ENCODE assay signal across 2 cellular contexts in genomic region chr3:186826316-186826977, GRCh38.
A peak's percentile ranks its signal among the peaks of the same experiment; 100 is the strongest.
TF ChIP-seq lines count a peak whose summit lies in the region.

No MANE protein-coding gene starts in this region.

TF ChIP-seq in Ishikawa, 13 proteins besides CTCF, POLR2A, EP300 and RAD21:
- TF ChIP-seq MAX (IDR thresholded peaks at IDR 0.05) (peak; percentile 34), TEAD4 (IDR thresholded peaks at IDR 0.05) (no peak)
- TF ChIP-seq, protein P1, sequence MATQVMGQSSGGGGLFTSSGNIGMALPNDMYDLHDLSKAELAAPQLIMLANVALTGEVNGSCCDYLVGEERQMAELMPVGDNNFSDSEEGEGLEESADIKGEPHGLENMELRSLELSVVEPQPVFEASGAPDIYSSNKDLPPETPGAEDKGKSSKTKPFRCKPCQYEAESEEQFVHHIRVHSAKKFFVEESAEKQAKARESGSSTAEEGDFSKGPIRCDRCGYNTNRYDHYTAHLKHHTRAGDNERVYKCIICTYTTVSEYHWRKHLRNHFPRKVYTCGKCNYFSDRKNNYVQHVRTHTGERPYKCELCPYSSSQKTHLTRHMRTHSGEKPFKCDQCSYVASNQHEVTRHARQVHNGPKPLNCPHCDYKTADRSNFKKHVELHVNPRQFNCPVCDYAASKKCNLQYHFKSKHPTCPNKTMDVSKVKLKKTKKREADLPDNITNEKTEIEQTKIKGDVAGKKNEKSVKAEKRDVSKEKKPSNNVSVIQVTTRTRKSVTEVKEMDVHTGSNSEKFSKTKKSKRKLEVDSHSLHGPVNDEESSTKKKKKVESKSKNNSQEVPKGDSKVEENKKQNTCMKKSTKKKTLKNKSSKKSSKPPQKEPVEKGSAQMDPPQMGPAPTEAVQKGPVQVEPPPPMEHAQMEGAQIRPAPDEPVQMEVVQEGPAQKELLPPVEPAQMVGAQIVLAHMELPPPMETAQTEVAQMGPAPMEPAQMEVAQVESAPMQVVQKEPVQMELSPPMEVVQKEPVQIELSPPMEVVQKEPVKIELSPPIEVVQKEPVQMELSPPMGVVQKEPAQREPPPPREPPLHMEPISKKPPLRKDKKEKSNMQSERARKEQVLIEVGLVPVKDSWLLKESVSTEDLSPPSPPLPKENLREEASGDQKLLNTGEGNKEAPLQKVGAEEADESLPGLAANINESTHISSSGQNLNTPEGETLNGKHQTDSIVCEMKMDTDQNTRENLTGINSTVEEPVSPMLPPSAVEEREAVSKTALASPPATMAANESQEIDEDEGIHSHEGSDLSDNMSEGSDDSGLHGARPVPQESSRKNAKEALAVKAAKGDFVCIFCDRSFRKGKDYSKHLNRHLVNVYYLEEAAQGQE (IDR thresholded peaks at IDR 0.05; ENCODE audit: low read depth): no peak

TF ChIP-seq in HepG2, 621 proteins besides CTCF, POLR2A, EP300 and RAD21 (continued from another document and continues in another):
- TF ChIP-seq ZNF772 (CRISPR knock-in tag; IDR thresholded peaks at IDR 0.05) (no peak), PHB2 (IDR thresholded peaks at IDR 0.05; ENCODE audit: partially characterized antibody) (no peak), ZBTB44 (CRISPR knock-in tag; IDR thresholded peaks at IDR 0.05) (no peak), ZNF337 (CRISPR knock-in tag; IDR thresholded peaks at IDR 0.05; ENCODE audit: borderline replicate concordance, low read depth) (no peak), ZNF652 (CRISPR knock-in tag; IDR thresholded peaks at IDR 0.05; ENCODE audit: borderline replicate concordance, low read depth) (no peak), BHLHE40 (IDR thresholded peaks at IDR 0.05; ENCODE audit: low read length) (no peak), EZH2 (conservative IDR thresholded peaks at IDR 0.05; ENCODE audit: low read depth, low read length) (no peak), SAP130 (CRISPR knock-in tag; IDR thresholded peaks at IDR 0.05; ENCODE audit: low read depth) (no peak; the same call in 1 of the 2 replicates), ZSCAN21 (CRISPR knock-in tag; IDR thresholded peaks at IDR 0.05; ENCODE audit: borderline replicate concordance) (peak; percentile 11; the same call in 1 of the 2 replicates), KMT2A (CRISPR knock-in tag; IDR thresholded peaks at IDR 0.05) (no peak), KLF15 (CRISPR knock-in tag; IDR thresholded peaks at IDR 0.05; ENCODE audit: borderline replicate concordance) (no peak), ZNF891 (CRISPR knock-in tag; IDR thresholded peaks at IDR 0.05) (no peak), ZNF451 (CRISPR knock-in tag; IDR thresholded peaks at IDR 0.05) (0 out of 2 replicates have a peak, but pooled peaks have one; percentile 15), ZNF687 (CRISPR knock-in tag; IDR thresholded peaks at IDR 0.05) (peak; percentile 71; the same call in 1 of the 2 replicates), ZFY (CRISPR knock-in tag; IDR thresholded peaks at IDR 0.05) (no peak; the same call in 1 of the 2 replicates), ARID4A (CRISPR knock-in tag; IDR thresholded peaks at IDR 0.05; ENCODE audit: borderline replicate concordance) (peak; percentile 10; the same call in 1 of the 2 replicates), RFX5 (IDR thresholded peaks at IDR 0.05; ENCODE audit: low read depth, low read length) (no peak), MTF2 (CRISPR knock-in tag; IDR thresholded peaks at IDR 0.05; ENCODE audit: borderline replicate concordance) (no peak)
- TF ChIP-seq, protein P2, sequence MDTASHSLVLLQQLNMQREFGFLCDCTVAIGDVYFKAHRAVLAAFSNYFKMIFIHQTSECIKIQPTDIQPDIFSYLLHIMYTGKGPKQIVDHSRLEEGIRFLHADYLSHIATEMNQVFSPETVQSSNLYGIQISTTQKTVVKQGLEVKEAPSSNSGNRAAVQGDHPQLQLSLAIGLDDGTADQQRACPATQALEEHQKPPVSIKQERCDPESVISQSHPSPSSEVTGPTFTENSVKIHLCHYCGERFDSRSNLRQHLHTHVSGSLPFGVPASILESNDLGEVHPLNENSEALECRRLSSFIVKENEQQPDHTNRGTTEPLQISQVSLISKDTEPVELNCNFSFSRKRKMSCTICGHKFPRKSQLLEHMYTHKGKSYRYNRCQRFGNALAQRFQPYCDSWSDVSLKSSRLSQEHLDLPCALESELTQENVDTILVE (CRISPR knock-in tag; IDR thresholded peaks at IDR 0.05): no peak
- TF ChIP-seq, protein P3, sequence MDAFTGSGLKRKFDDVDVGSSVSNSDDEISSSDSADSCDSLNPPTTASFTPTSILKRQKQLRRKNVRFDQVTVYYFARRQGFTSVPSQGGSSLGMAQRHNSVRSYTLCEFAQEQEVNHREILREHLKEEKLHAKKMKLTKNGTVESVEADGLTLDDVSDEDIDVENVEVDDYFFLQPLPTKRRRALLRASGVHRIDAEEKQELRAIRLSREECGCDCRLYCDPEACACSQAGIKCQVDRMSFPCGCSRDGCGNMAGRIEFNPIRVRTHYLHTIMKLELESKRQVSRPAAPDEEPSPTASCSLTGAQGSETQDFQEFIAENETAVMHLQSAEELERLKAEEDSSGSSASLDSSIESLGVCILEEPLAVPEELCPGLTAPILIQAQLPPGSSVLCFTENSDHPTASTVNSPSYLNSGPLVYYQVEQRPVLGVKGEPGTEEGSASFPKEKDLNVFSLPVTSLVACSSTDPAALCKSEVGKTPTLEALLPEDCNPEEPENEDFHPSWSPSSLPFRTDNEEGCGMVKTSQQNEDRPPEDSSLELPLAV (CRISPR knock-in tag; conservative IDR thresholded peaks at IDR 0.05; ENCODE audit: low read depth): no peak
- TF ChIP-seq, protein P4, sequence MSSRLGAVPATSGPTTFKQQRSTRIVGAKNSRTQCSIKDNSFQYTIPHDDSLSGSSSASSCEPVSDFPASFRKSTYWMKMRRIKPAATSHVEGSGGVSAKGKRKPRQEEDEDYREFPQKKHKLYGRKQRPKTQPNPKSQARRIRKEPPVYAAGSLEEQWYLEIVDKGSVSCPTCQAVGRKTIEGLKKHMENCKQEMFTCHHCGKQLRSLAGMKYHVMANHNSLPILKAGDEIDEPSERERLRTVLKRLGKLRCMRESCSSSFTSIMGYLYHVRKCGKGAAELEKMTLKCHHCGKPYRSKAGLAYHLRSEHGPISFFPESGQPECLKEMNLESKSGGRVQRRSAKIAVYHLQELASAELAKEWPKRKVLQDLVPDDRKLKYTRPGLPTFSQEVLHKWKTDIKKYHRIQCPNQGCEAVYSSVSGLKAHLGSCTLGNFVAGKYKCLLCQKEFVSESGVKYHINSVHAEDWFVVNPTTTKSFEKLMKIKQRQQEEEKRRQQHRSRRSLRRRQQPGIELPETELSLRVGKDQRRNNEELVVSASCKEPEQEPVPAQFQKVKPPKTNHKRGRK (CRISPR knock-in tag; IDR thresholded peaks at IDR 0.05): no peak
- TF ChIP-seq, protein P5, sequence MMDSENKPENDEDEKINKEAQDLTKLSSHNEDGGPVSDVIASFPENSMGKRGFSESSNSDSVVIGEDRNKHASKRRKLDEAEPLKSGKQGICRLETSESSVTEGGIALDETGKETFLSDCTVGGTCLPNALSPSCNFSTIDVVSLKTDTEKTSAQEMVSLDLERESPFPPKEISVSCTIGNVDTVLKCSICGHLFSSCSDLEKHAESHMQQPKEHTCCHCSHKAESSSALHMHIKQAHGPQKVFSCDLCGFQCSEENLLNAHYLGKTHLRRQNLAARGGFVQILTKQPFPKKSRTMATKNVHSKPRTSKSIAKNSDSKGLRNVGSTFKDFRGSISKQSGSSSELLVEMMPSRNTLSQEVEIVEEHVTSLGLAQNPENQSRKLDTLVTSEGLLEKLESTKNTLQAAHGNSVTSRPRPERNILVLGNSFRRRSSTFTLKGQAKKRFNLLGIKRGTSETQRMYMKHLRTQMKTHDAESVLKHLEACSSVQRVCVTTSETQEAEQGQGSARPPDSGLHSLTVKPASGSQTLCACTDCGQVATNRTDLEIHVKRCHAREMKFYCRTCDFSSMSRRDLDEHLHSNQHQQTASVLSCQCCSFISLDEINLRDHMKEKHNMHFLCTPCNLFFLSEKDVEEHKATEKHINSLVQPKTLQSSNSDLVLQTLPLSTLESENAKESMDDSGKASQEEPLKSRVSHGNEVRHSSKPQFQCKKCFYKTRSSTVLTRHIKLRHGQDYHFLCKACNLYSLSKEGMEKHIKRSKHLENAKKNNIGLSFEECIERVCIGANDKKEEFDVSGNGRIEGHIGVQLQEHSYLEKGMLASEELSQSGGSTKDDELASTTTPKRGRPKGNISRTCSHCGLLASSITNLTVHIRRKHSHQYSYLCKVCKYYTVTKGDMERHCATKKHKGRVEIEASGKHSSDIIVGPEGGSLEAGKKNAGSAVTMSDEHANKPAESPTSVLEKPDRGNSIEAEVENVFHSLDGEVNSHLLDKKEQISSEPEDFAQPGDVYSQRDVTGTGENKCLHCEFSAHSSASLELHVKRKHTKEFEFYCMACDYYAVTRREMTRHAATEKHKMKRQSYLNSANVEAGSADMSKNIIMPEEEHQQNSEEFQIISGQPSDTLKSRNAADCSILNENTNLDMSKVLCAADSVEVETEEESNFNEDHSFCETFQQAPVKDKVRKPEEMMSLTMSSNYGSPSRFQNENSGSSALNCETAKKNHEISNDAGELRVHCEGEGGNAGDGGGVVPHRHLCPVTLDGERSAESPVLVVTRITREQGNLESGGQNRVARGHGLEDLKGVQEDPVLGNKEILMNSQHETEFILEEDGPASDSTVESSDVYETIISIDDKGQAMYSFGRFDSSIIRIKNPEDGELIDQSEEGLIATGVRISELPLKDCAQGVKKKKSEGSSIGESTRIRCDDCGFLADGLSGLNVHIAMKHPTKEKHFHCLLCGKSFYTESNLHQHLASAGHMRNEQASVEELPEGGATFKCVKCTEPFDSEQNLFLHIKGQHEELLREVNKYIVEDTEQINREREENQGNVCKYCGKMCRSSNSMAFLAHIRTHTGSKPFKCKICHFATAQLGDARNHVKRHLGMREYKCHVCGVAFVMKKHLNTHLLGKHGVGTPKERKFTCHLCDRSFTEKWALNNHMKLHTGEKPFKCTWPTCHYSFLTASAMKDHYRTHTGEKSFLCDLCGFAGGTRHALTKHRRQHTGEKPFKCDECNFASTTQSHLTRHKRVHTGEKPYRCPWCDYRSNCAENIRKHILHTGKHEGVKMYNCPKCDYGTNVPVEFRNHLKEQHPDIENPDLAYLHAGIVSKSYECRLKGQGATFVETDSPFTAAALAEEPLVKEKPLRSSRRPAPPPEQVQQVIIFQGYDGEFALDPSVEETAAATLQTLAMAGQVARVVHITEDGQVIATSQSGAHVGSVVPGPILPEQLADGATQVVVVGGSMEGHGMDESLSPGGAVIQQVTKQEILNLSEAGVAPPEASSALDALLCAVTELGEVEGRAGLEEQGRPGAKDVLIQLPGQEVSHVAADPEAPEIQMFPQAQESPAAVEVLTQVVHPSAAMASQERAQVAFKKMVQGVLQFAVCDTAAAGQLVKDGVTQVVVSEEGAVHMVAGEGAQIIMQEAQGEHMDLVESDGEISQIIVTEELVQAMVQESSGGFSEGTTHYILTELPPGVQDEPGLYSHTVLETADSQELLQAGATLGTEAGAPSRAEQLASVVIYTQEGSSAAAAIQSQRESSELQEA (CRISPR knock-in tag; IDR thresholded peaks at IDR 0.05; ENCODE audit: not compliant biosample characterization): no peak
